In genomic region chr13:95644611-95645052, GRCh38 we compare ENCODE assay signal across 8 cellular contexts. TPM values are rescaled to one million over a fixed set of nuclear protein-coding genes. Genes with fewer than 3 reads are reported as not detected.
DNase-seq lines count a peak whose midpoint lies in the region; ATAC-seq and TF ChIP-seq lines count a peak whose summit lies in the region.

TSS of gene DZIP1 (minus strand) at chr13:95644706. CDS start at chr13:95642029, 2,677 bp downstream.

- ATAC-seq in HG03039 (IDR thresholded peaks at IDR 0.05; ENCODE audit: unreplicated experiment) = peak; percentile 72

- intact Hi-C loops in posterior vena cava (cut with DNase I) = no loop called here

- in situ Hi-C loops in astrocyte of the spinal cord (cut with HindIII; ENCODE audit: low sequenced_read_pairs) = no loop called here

- no peak for TF ChIP-seq CTCF in GM10248 (IDR thresholded peaks at IDR 0.05; ENCODE audit: control extremely low read depth, extremely low read depth, low read depth, missing control alignments)
- no peak for TF ChIP-seq CTCF in astrocyte of the spinal cord (IDR thresholded peaks at IDR 0.05; ENCODE audit: low read depth, low read length)

- peak within 1 kb of the TSS; percentile 71 for H3K4me3 ChIP-seq in astrocyte of the spinal cord (ENCODE audit: low read depth, low read length)

- DNase-seq in 8988T (peak; percentile 40), GM10248 (ENCODE audit: extremely low spot score) (peak; percentile 30), NCI-H82 (lab: John Stamatoyannopoulos, UW) (peak; percentile 95), astrocyte of the spinal cord (ENCODE audit: low read depth, low spot score) (peak; percentile 87), hippocampal formation (lab: John Stamatoyannopoulos, UW) (peak; percentile 50 to 64), posterior vena cava (ENCODE audit: low spot score) (peak; percentile 94), retina (no peak)

- POLR2A ChIA-PET in GM10248 (lab: Yijun Ruan, JAX) = no interaction called here

- CTCF ChIA-PET in GM10248 (lab: Yijun Ruan, JAX) = interaction anchor here (0.7 to 1.4 kb wide), 2 partner anchors 13 to 24 kb away, joined by 3 read pairs; no protein-coding TSS in a partner anchor

RNA-seq across cellular contexts. Expression of gene DZIP1, which starts in this region (rescaled TPM):
- total RNA-seq in posterior vena cava = 10 to 100 TPM; 20.0 to 21.7 TPM
